In the genomic region with DNA sequence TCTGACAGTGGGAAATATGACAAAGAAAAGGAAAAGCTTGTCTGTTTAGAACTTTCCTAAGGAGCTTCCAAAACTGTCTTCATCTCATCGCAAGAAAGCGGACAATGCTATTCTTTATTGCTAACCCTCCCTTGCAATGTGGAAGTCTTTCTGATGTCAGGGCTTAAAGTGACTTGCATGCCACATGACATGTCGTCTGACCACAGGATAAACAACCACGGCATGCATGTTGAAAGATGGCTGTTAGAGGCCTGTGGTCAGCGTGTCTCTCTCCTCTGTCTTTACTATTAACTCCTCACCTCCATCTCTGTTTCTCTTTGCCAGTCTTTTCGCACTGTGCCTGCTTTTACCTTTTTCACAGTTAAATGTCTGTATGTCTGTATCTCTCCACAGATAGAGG, we compare ENCODE assay signal across 22 cellular contexts.
"Had no signal": no experiment of that assay in that cellular context is flagged by ENCODE, and none has a peak within 500 bp of the region (broad histone marks: within the 10 kb centered on the region; RNA-seq: fewer than 3 reads in every experiment).

No MANE protein-coding gene starts in this region.

- H3K9me3 Mint-ChIP-seq: activated CD4-positive, alpha-beta T cell treated with anti-CD3 and anti-CD28 coated beads, Interleukin-2, amount 10 ng/mL, durations not matched to agents 7 days and 5 days; activated naive CD4-positive, alpha-beta T cell treated with anti-CD3 and anti-CD28 coated beads, Interleukin-2, amount 50 U/mL, for 72 hours; activated T-helper 2 cell treated with anti-CD3 and anti-CD28 coated beads, Interferon-gamma antibody, Interleukin-2, Interleukin-4, amounts not matched to agents 10 μg/mL and 5 μg/mL and 100 μg/mL, durations not matched to agents 14 hours and 24 hours and 36 hours; stimulated activated effector memory CD8-positive, alpha-beta T cell treated with anti-CD3 and anti-CD28 coated beads, Interleukin-12 subunit alpha, Interleukin-12 subunit beta, amount 100 ng/mL, for 72 hours; stimulated activated naive CD8-positive, alpha-beta T cell treated with anti-CD3 and anti-CD28 coated beads, Interleukin-15, Interleukin-2, amounts not matched to agents 100 ng/mL and 50 ng/mL, for 24 hours had no signal

- H3K4me3 Mint-ChIP-seq: activated CD4-positive, alpha-beta T cell treated with anti-CD3 and anti-CD28 coated beads, Interleukin-2, amount 10 ng/mL, durations not matched to agents 7 days and 5 days; activated CD8-positive, alpha-beta memory T cell treated with anti-CD3 and anti-CD28 coated beads, Interleukin-2, amount 10 ng/mL, durations not matched to agents 7 days and 5 days; activated CD8-positive, alpha-beta T cell treated with anti-CD3 and anti-CD28 coated beads, Interleukin-2, amount 10 ng/mL, durations not matched to agents 7 days and 5 days; mesothelial cell of epicardium; naive thymus-derived CD4-positive, alpha-beta T cell; stimulated activated effector memory CD8-positive, alpha-beta T cell treated with anti-CD3 and anti-CD28 coated beads, Interleukin-12 subunit alpha, Interleukin-12 subunit beta, amount 100 ng/mL, for 72 hours; stimulated activated naive CD8-positive, alpha-beta T cell treated with anti-CD3 and anti-CD28 coated beads, Interleukin-15, Interleukin-2, amounts not matched to agents 100 ng/mL and 50 ng/mL, for 24 hours had no signal

- DNase-seq: activated CD4-positive, alpha-beta T cell treated with anti-CD3 and anti-CD28 coated beads, Interleukin-2, amount 10 ng/mL, durations not matched to agents 7 days and 5 days; activated CD4-positive, CD25-positive, alpha-beta regulatory T cell treated with anti-CD3 and anti-CD28 coated beads, Interleukin-2, amount 50 U/mL, for 72 hours; activated CD8-positive, alpha-beta memory T cell treated with anti-CD3 and anti-CD28 coated beads, Interleukin-2, amount 10 ng/mL, durations not matched to agents 7 days and 5 days; activated CD8-positive, alpha-beta T cell treated with anti-CD3 and anti-CD28 coated beads, Interleukin-2, amount 10 ng/mL, durations not matched to agents 7 days and 5 days; activated T-cell treated with anti-CD3 and anti-CD28 coated beads, Interleukin-2, amount 50 U/mL, for 48 hours; central memory CD4-positive, alpha-beta T cell; heart left ventricle; hypothalamus; naive thymus-derived CD4-positive, alpha-beta T cell; posterior cingulate gyrus; right cardiac atrium; stimulated activated CD4-positive, alpha-beta T cell treated with anti-CD3 and anti-CD28 coated beads, Interleukin-12 subunit alpha, Interleukin-12 subunit beta, amount 100 ng/mL, for 4 hours; stimulated activated CD4-positive, alpha-beta T cell treated with anti-CD3 and anti-CD28 coated beads, Interleukin-4, amount 100 ng/mL, for 1 hour; trophoblast cell; uterus had no signal

- ATAC-seq: activated CD8-positive, alpha-beta memory T cell treated with anti-CD3 and anti-CD28 coated beads, Interleukin-2, amount 10 ng/mL, durations not matched to agents 7 days and 5 days; activated CD8-positive, alpha-beta T cell treated with anti-CD3 and anti-CD28 coated beads, Interleukin-2, amount 10 ng/mL, durations not matched to agents 7 days and 5 days; activated naive CD4-positive, alpha-beta T cell treated with anti-CD3 and anti-CD28 coated beads, Interleukin-2, amount 50 U/mL, for 72 hours; heart left ventricle; naive thymus-derived CD4-positive, alpha-beta T cell; right cardiac atrium; stimulated activated effector memory CD8-positive, alpha-beta T cell treated with anti-CD3 and anti-CD28 coated beads, Interleukin-12 subunit alpha, Interleukin-12 subunit beta, amount 100 ng/mL, for 72 hours had no signal

- H3K27ac ChIP-seq: breast epithelium, heart left ventricle, thoracic aorta, uterus had no signal

- H3K27me3 ChIP-seq: breast epithelium, uterus had no signal

- H3K4me1 Mint-ChIP-seq: activated CD4-positive, alpha-beta T cell treated with anti-CD3 and anti-CD28 coated beads, Interleukin-2, amount 10 ng/mL, durations not matched to agents 7 days and 5 days; activated CD8-positive, alpha-beta memory T cell treated with anti-CD3 and anti-CD28 coated beads, Interleukin-2, amount 10 ng/mL, durations not matched to agents 7 days and 5 days; mesothelial cell of epicardium; naive thymus-derived CD4-positive, alpha-beta T cell; stimulated activated effector memory CD8-positive, alpha-beta T cell treated with anti-CD3 and anti-CD28 coated beads, Interleukin-12 subunit alpha, Interleukin-12 subunit beta, amount 100 ng/mL, for 72 hours had no signal

- H3K4me3 ChIP-seq: breast epithelium, heart left ventricle, thoracic aorta, uterus had no signal

- H3K27ac Mint-ChIP-seq: activated CD4-positive, alpha-beta T cell treated with anti-CD3 and anti-CD28 coated beads, Interleukin-2, amount 10 ng/mL, durations not matched to agents 7 days and 5 days; activated CD8-positive, alpha-beta memory T cell treated with anti-CD3 and anti-CD28 coated beads, Interleukin-2, amount 10 ng/mL, durations not matched to agents 7 days and 5 days; activated CD8-positive, alpha-beta T cell treated with anti-CD3 and anti-CD28 coated beads, Interleukin-2, amount 10 ng/mL, durations not matched to agents 7 days and 5 days; activated naive CD4-positive, alpha-beta T cell treated with anti-CD3 and anti-CD28 coated beads, Interleukin-2, amount 50 U/mL, for 72 hours; activated T-helper 2 cell treated with anti-CD3 and anti-CD28 coated beads, Interferon-gamma antibody, Interleukin-2, Interleukin-4, amounts not matched to agents 10 μg/mL and 5 μg/mL and 100 μg/mL, durations not matched to agents 14 hours and 24 hours and 36 hours; mesothelial cell of epicardium; naive thymus-derived CD4-positive, alpha-beta T cell; stimulated activated effector memory CD8-positive, alpha-beta T cell treated with anti-CD3 and anti-CD28 coated beads, Interleukin-12 subunit alpha, Interleukin-12 subunit beta, amount 100 ng/mL, for 72 hours; stimulated activated naive CD8-positive, alpha-beta T cell treated with anti-CD3 and anti-CD28 coated beads, Interleukin-15, Interleukin-2, amounts not matched to agents 100 ng/mL and 50 ng/mL, for 24 hours had no signal

- H3K27me3 Mint-ChIP-seq: activated CD8-positive, alpha-beta memory T cell treated with anti-CD3 and anti-CD28 coated beads, Interleukin-2, amount 10 ng/mL, durations not matched to agents 7 days and 5 days; stimulated activated naive CD8-positive, alpha-beta T cell treated with anti-CD3 and anti-CD28 coated beads, Interleukin-15, Interleukin-2, amounts not matched to agents 100 ng/mL and 50 ng/mL, for 24 hours had no signal

- H3K36me3 Mint-ChIP-seq: activated CD8-positive, alpha-beta memory T cell treated with anti-CD3 and anti-CD28 coated beads, Interleukin-2, amount 10 ng/mL, durations not matched to agents 7 days and 5 days; activated naive CD4-positive, alpha-beta T cell treated with anti-CD3 and anti-CD28 coated beads, Interleukin-2, amount 50 U/mL, for 72 hours; mesothelial cell of epicardium; naive thymus-derived CD4-positive, alpha-beta T cell; stimulated activated effector memory CD8-positive, alpha-beta T cell treated with anti-CD3 and anti-CD28 coated beads, Interleukin-12 subunit alpha, Interleukin-12 subunit beta, amount 100 ng/mL, for 72 hours had no signal
